ENCODE assay signal across 9 cellular contexts in the genomic region with DNA sequence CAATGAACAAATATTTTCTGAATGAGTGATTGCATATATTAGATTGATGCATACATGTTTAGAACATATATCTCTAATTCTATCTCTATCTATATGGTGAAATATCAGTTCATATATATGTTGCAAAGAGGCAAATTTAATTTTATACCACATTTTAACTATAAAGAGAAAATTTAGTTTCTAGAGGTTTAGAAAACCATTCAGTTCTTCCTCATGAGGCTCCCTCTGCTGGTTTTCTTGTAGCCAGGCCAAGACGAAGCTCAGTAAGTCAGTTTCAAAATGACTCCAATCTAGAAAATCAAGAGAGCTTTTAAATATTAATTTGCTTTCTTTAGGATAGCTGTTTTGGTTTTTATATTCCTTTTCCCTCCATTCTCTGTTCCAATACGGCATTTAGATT.
DNase-seq lines count a peak whose midpoint lies in the region; ATAC-seq and TF ChIP-seq lines count a peak whose summit lies in the region.
"Had no signal": no experiment of that assay in that cellular context is flagged by ENCODE, and none has a peak within 500 bp of the region (broad histone marks: within the 10 kb centered on the region; RNA-seq: fewer than 3 reads in every experiment).

No MANE protein-coding gene starts in this region.

- no peak for ATAC-seq in heart left ventricle
- no peak for ATAC-seq in Right ventricle myocardium inferior
- ATAC-seq in upper lobe of right lung: no peak
- no peak for ATAC-seq in HG02610 (IDR thresholded peaks at IDR 0.05; ENCODE audit: unreplicated experiment)
- ATAC-seq in T-cell (replicated peaks in 1 of 4): no peak

- no peak overlapping the region for H3K27ac Mint-ChIP-seq in T-cell

- no peaks in the 10 kb centered on the region for H3K4me1 ChIP-seq in heart left ventricle
- no peaks in the 10 kb centered on the region for H3K4me1 ChIP-seq in upper lobe of right lung

- TF ChIP-seq CTCF in heart left ventricle (IDR thresholded peaks at IDR 0.05): peak in 8 of 12 donors; percentile 9 to 46 (median 26)
- TF ChIP-seq CTCF in upper lobe of right lung (IDR thresholded peaks at IDR 0.05): peak; percentile 32

- no peaks in the 10 kb centered on the region for H3K36me3 Mint-ChIP-seq in T-cell

- H3K36me3 ChIP-seq in heart left ventricle: no peaks in the 10 kb centered on the region
- no peaks in the 10 kb centered on the region for H3K36me3 ChIP-seq in upper lobe of right lung

- WGBS in heart left ventricle, 4 donors: 55 to 61% (median 60%) methylated on average over 2 of the region's 2 CpGs

- H3K27ac ChIP-seq in heart left ventricle: no peak overlapping the region
- H3K27ac ChIP-seq in upper lobe of right lung: no peak overlapping the region

- H3K9me3 ChIP-seq in heart left ventricle: no peaks in the 10 kb centered on the region
- H3K9me3 ChIP-seq in upper lobe of right lung: no peaks in the 10 kb centered on the region

- DNase-seq in heart left ventricle (no peak), Right ventricle myocardium inferior (ENCODE audit: missing footprints) (no peak), NAMALWA (ENCODE audit: low spot score) (peak; percentile 37), fibroblast of peridontal ligament (ENCODE audit: extremely low read depth) (peak; percentile 41), upper lobe of right lung (no peak), T-cell (no peak)
- DNase-seq in effector CD4-positive, alpha-beta T cell: no peak
- DNase-seq: DMS153 had no signal

- H3K4me3 ChIP-seq in heart left ventricle (no peak overlapping the region), upper lobe of right lung (no peak overlapping the region)

- H3K27me3 Mint-ChIP-seq in T-cell: no peaks in the 10 kb centered on the region

- H3K4me3 Mint-ChIP-seq in T-cell: no peak overlapping the region

- no peaks in the 10 kb centered on the region for H3K4me1 Mint-ChIP-seq in T-cell

- no peaks in the 10 kb centered on the region for H3K27me3 ChIP-seq in heart left ventricle
- H3K27me3 ChIP-seq in upper lobe of right lung: no peaks in the 10 kb centered on the region

- CTCF ChIA-PET in T-cell (lab: Charles Lee): interaction anchor here in 1 of 2 donors (0.7 to 1.1 kb wide), 2 partner anchors 506 to 726 kb away, joined by 3 to 4 read pairs; no protein-coding TSS in a partner anchor

- TF ChIP-seq POLR2A in heart left ventricle (IDR thresholded peaks at IDR 0.05): no peak

- POLR2A ChIA-PET in T-cell (lab: Charles Lee): no interaction called here

- H3K9me3 Mint-ChIP-seq in T-cell: no peaks in the 10 kb centered on the region

- intact Hi-C loops in heart left ventricle (cut with DNase I) (no loop called here), Right ventricle myocardium inferior (cut with DNase I) (no loop called here), upper lobe of right lung (cut with DNase I) (no loop called here)

Comparison
In these comparisons a context has a peak if more than half of its experiments do, and no peak if none do; other contexts are left out.
1. DNase-seq: peak in NAMALWA (single experiment) and fibroblast of peridontal ligament (single experiment); none in heart left ventricle (0 of 5), Right ventricle myocardium inferior (single experiment), upper lobe of right lung (single experiment), T-cell (0 of 34) and effector CD4-positive, alpha-beta T cell (single experiment).